In the genomic region with DNA sequence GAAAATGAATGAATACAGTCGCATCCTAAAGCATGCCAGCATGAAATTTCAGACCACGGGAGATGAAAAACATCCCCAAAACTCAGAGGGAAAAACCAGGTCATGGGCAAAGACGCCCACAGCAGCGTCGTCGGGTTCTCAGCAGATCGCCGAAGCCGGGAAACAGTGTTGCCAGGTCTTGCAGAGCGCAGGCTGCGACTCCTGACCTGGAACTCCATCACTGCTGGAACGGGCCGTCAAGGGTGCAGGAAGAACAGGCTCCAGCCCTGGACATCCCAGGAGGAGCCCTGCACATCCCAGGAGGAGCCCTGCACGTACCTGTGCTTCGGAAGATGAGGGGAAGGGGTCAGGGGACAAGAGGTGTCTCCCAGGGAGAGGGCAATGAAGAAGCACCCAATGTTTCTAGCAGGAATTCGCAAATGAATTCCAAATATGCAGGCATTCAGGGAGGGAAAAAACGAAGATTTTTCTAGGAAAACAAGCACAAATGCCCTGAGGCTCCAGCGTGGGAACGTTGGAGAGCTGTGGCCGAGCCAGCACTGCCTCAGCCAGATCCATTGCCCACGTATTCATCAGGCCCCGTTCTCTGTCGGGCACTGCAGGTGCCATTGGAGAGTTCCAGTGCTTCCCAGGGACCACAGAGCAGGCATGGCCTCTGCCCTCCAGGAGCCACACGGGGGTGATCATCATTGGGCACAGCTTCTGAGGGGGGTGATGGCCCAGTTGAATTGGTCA, we compare ENCODE assay signal across 15 cellular contexts.
"Had no signal": no experiment of that assay in that cellular context is flagged by ENCODE, and none has a peak within 500 bp of the region (broad histone marks: within the 10 kb centered on the region; RNA-seq: fewer than 3 reads in every experiment).

No MANE protein-coding gene starts in this region.

- H3K4me1 ChIP-seq: colonic mucosa, esophagus muscularis mucosa, parathyroid adenoma, transverse colon had no signal

- H3K27me3 ChIP-seq: cardiac muscle cell, colonic mucosa, transverse colon had no signal

- H3K36me3 ChIP-seq: cardiac muscle cell, colonic mucosa, esophagus muscularis mucosa, transverse colon had no signal

- H3K4me1 Mint-ChIP-seq: activated CD4-positive, alpha-beta T cell treated with anti-CD3 and anti-CD28 coated beads, Interleukin-2, amount 10 ng/mL, durations not matched to agents 7 days and 5 days had no signal

- H2AFZ ChIP-seq: parathyroid adenoma had no signal

- FAIRE-seq: keratinocyte had no signal

- H3K4me3 ChIP-seq: cardiac muscle cell, colonic mucosa, esophagus muscularis mucosa, skin epidermis, transverse colon had no signal

- H3K27ac ChIP-seq: cardiac muscle cell, colonic mucosa, esophagus muscularis mucosa, parathyroid adenoma, skin epidermis, transverse colon had no signal

- H3K9me3 ChIP-seq: colonic mucosa, transverse colon had no signal

- DNase-seq: activated CD4-positive, alpha-beta T cell treated with anti-CD3 and anti-CD28 coated beads, Interleukin-2, amount 10 ng/mL, durations not matched to agents 7 days and 5 days; activated CD8-positive, alpha-beta memory T cell treated with anti-CD3 and anti-CD28 coated beads, Interleukin-2, amount 50 U/mL, for 48 hours; activated naive CD4-positive, alpha-beta T cell; colonic mucosa; mesenchymal stem cell; retina; stimulated activated CD4-positive, alpha-beta T cell treated with anti-CD3 and anti-CD28 coated beads, Interleukin-4, amount 100 ng/mL, for 24 hours; stimulated activated naive CD4-positive, alpha-beta T cell treated with Interleukin-2 at 50 U/mL for 16 hours; transverse colon had no signal

- H3K79me2 ChIP-seq: parathyroid adenoma had no signal

- H3K4me3 Mint-ChIP-seq: activated CD4-positive, alpha-beta T cell treated with anti-CD3 and anti-CD28 coated beads, Interleukin-2, amount 10 ng/mL, durations not matched to agents 7 days and 5 days; activated T-cell treated with anti-CD3 and anti-CD28 coated beads, Interleukin-2, amount 50 U/mL, for 72 hours had no signal

- H3K9ac ChIP-seq: parathyroid adenoma had no signal

- H3K27ac Mint-ChIP-seq: activated CD4-positive, alpha-beta T cell treated with anti-CD3 and anti-CD28 coated beads, Interleukin-2, amount 10 ng/mL, durations not matched to agents 7 days and 5 days; activated T-cell treated with anti-CD3 and anti-CD28 coated beads, Interleukin-2, amount 50 U/mL, for 72 hours had no signal
